Comparison of ENCODE assay signal across 1 cellular context in genomic region chr11:3824714-3825472, GRCh38.
TF ChIP-seq lines count a peak whose summit lies in the region.

No MANE protein-coding gene starts in this region.

TF ChIP-seq in K562, 482 proteins besides CTCF, POLR2A, EP300 and RAD21 (continued from another document and continues in another):
- TF ChIP-seq ARID3A (IDR thresholded peaks at IDR 0.05; ENCODE audit: borderline replicate concordance, low read depth, low read length) (no peak), SOX6 (IDR thresholded peaks at IDR 0.05) (peak; percentile 34; the same call in 1 of the 2 replicates), RB1 (IDR thresholded peaks at IDR 0.05; ENCODE audit: low read depth) (peak; percentile 74), ZNF133 (CRISPR knock-in tag; IDR thresholded peaks at IDR 0.05) (no peak), SREBF1 (IDR thresholded peaks at IDR 0.05; ENCODE audit: borderline replicate concordance, low read depth, low read length) (no peak), TAF1 (IDR thresholded peaks at IDR 0.05; ENCODE audit: control insufficient read depth, extremely low read depth, insufficient read depth, low read length, severe bottlenecking) (peak; percentile 37), TCF7 (IDR thresholded peaks at IDR 0.05; ENCODE audit: borderline replicate concordance) (no peak), ZNF23 (CRISPR knock-in tag; IDR thresholded peaks at IDR 0.05) (no peak), ETV1 (tag; conservative IDR thresholded peaks at IDR 0.05; ENCODE audit: low read depth) (no peak), CEBPG (CRISPR knock-in tag; IDR thresholded peaks at IDR 0.05) (0 out of 2 replicates have a peak, but pooled peaks have one; percentile 4), CEBPG (tag; conservative IDR thresholded peaks at IDR 0.05 in 1 of 2, IDR thresholded peaks at IDR 0.05 in 1 of 2) (no peak), ZNF347 (CRISPR knock-in tag; IDR thresholded peaks at IDR 0.05; ENCODE audit: low read depth) (no peak), XRCC5 (IDR thresholded peaks at IDR 0.05; ENCODE audit: low read depth, low read length) (peak; percentile 93; the same call in 1 of the 2 replicates), ZNF589 (CRISPR knock-in tag; IDR thresholded peaks at IDR 0.05; ENCODE audit: low read depth) (no peak), CLOCK (CRISPR knock-in tag; IDR thresholded peaks at IDR 0.05; ENCODE audit: borderline replicate concordance) (no peak), LEF1 (IDR thresholded peaks at IDR 0.05) (no peak), BCL6 (CRISPR knock-in tag; IDR thresholded peaks at IDR 0.05) (no peak), CBX1 (IDR thresholded peaks at IDR 0.05; ENCODE audit: low read depth) (no peak), BDP1 (IDR thresholded peaks at IDR 0.05; ENCODE audit: insufficient read depth, insufficient read length) (no peak), ZNF274 (IDR thresholded peaks at IDR 0.05; ENCODE audit: borderline replicate concordance, low read depth, low read length) (no peak), KDM2B (CRISPR knock-in tag; IDR thresholded peaks at IDR 0.05) (no peak), PREB (CRISPR knock-in tag; IDR thresholded peaks at IDR 0.05) (no peak), ETV5 (CRISPR knock-in tag; IDR thresholded peaks at IDR 0.05; ENCODE audit: low read depth) (0 out of 2 replicates have a peak, but pooled peaks have one; percentile 37), HNRNPL (IDR thresholded peaks at IDR 0.05; ENCODE audit: low read depth, low read length) (no peak), TRIM28 (IDR thresholded peaks at IDR 0.05) (no peak; the same call in 1 of the 2 replicates), MAZ (CRISPR knock-in tag; conservative IDR thresholded peaks at IDR 0.05 in 1 of 2, IDR thresholded peaks at IDR 0.05 in 1 of 2) (peak; percentile 60 to 94), ZNF280B (CRISPR knock-in tag; IDR thresholded peaks at IDR 0.05) (no peak), POU5F1 (IDR thresholded peaks at IDR 0.05; ENCODE audit: borderline replicate concordance, low read depth, low read length, partially characterized antibody) (no peak), GTF2A2 (tag; IDR thresholded peaks at IDR 0.05) (no peak), MYNN (IDR thresholded peaks at IDR 0.05) (peak; percentile 84), MYNN (CRISPR knock-in tag; IDR thresholded peaks at IDR 0.05) (no peak), ZBTB7A (IDR thresholded peaks at IDR 0.05; ENCODE audit: borderline replicate concordance, control insufficient read depth, low read depth, low read length) (0 out of 2 replicates have a peak, but pooled peaks have one; percentile 50), RHOXF2B (CRISPR knock-in tag; conservative IDR thresholded peaks at IDR 0.05) (no peak), ZNF79 (CRISPR knock-in tag; IDR thresholded peaks at IDR 0.05; ENCODE audit: low read depth) (no peak), CBX3 (IDR thresholded peaks at IDR 0.05; ENCODE audit: borderline replicate concordance in 1 of 2, low read length in 2 of 2) (peak in 1 of 2 experiments; percentile 83; a peak in 2 of 3 replicates), YY1 (IDR thresholded peaks at IDR 0.05; ENCODE audit: borderline replicate concordance in 1 of 3, control insufficient read depth in 1 of 3, extremely low read depth in 1 of 3, insufficient read depth in 3 of 3, insufficient read length in 1 of 3, insufficient replicate concordance in 2 of 3, low read depth in 1 of 3, low read length in 2 of 3) (peak in 1 of 3 experiments; percentile 16), MCM7 (IDR thresholded peaks at IDR 0.05) (no peak), STAG1 (CRISPR knock-in tag; IDR thresholded peaks at IDR 0.05; ENCODE audit: borderline replicate concordance) (peak; percentile 48; the same call in 1 of the 2 replicates), MNT (conservative IDR thresholded peaks at IDR 0.05) (no peak; a peak in 2 of 4 replicates)
- TF ChIP-seq, protein P1, sequence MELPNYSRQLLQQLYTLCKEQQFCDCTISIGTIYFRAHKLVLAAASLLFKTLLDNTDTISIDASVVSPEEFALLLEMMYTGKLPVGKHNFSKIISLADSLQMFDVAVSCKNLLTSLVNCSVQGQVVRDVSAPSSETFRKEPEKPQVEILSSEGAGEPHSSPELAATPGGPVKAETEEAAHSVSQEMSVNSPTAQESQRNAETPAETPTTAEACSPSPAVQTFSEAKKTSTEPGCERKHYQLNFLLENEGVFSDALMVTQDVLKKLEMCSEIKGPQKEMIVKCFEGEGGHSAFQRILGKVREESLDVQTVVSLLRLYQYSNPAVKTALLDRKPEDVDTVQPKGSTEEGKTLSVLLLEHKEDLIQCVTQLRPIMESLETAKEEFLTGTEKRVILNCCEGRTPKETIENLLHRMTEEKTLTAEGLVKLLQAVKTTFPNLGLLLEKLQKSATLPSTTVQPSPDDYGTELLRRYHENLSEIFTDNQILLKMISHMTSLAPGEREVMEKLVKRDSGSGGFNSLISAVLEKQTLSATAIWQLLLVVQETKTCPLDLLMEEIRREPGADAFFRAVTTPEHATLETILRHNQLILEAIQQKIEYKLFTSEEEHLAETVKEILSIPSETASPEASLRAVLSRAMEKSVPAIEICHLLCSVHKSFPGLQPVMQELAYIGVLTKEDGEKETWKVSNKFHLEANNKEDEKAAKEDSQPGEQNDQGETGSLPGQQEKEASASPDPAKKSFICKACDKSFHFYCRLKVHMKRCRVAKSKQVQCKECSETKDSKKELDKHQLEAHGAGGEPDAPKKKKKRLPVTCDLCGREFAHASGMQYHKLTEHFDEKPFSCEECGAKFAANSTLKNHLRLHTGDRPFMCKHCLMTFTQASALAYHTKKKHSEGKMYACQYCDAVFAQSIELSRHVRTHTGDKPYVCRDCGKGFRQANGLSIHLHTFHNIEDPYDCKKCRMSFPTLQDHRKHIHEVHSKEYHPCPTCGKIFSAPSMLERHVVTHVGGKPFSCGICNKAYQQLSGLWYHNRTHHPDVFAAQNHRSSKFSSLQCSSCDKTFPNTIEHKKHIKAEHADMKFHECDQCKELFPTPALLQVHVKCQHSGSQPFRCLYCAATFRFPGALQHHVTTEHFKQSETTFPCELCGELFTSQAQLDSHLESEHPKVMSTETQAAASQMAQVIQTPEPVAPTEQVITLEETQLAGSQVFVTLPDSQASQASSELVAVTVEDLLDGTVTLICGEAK (IDR thresholded peaks at IDR 0.05), result no peak
- TF ChIP-seq, protein P1 (CRISPR knock-in tag; IDR thresholded peaks at IDR 0.05), result no peak
- TF ChIP-seq, protein P2, sequence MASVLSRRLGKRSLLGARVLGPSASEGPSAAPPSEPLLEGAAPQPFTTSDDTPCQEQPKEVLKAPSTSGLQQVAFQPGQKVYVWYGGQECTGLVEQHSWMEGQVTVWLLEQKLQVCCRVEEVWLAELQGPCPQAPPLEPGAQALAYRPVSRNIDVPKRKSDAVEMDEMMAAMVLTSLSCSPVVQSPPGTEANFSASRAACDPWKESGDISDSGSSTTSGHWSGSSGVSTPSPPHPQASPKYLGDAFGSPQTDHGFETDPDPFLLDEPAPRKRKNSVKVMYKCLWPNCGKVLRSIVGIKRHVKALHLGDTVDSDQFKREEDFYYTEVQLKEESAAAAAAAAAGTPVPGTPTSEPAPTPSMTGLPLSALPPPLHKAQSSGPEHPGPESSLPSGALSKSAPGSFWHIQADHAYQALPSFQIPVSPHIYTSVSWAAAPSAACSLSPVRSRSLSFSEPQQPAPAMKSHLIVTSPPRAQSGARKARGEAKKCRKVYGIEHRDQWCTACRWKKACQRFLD (CRISPR knock-in tag; IDR thresholded peaks at IDR 0.05), result peak; percentile 42; the same call in 1 of the 2 replicates
- TF ChIP-seq, protein P3, sequence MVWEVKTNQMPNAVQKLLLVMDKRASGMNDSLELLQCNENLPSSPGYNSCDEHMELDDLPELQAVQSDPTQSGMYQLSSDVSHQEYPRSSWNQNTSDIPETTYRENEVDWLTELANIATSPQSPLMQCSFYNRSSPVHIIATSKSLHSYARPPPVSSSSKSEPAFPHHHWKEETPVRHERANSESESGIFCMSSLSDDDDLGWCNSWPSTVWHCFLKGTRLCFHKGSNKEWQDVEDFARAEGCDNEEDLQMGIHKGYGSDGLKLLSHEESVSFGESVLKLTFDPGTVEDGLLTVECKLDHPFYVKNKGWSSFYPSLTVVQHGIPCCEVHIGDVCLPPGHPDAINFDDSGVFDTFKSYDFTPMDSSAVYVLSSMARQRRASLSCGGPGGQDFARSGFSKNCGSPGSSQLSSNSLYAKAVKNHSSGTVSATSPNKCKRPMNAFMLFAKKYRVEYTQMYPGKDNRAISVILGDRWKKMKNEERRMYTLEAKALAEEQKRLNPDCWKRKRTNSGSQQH (CRISPR knock-in tag; IDR thresholded peaks at IDR 0.05), result no peak
